Comparison of ENCODE assay signal across 19 cellular contexts in the genomic region with DNA sequence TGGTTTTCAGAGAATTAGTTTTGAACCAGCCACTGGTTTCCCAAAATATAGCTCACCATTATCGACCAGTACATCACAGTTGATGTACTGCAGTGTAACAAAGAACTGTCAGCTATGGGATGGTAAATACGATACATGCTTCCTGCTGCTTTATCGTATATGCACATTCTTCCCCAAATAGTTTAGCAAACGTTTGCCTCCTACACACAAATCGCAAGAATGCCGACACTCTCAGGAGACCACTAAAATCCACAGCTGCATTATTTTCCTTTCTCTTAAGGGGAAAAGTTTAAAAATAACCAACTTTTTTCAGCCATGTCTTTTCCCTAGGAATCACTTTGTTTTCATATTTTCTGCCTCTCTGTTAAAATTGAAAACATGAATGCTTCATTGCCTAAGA.
DNase-seq lines count a peak whose midpoint lies in the region; ATAC-seq, FAIRE-seq and TF ChIP-seq lines count a peak whose summit lies in the region.
"Had no signal": no experiment of that assay in that cellular context is flagged by ENCODE, and none has a peak within 500 bp of the region (broad histone marks: within the 10 kb centered on the region; RNA-seq: fewer than 3 reads in every experiment).

No MANE protein-coding gene starts in this region.

- no peak overlapping the region for H3K14ac ChIP-seq in mesenchymal stem cell (ENCODE audit: low read length in 2 of 2)

- no peaks in the 10 kb centered on the region for H3K4me1 ChIP-seq in mesenchymal stem cell (ENCODE audit: control insufficient read depth, insufficient read depth, low read depth, low read length)
- H3K4me1 ChIP-seq in smooth muscle cell (ENCODE audit: low read depth): peaks cover 4% of the 10 kb centered on the region
- H3K4me1 ChIP-seq: BE2C, Peyer's patch had no signal

- no peaks in the 10 kb centered on the region for H3F3A ChIP-seq in smooth muscle cell (ENCODE audit: low read depth)

- H3K9me3 ChIP-seq in mesenchymal stem cell (ENCODE audit: control insufficient read depth, low read length): no peaks in the 10 kb centered on the region
- no peaks in the 10 kb centered on the region for H3K9me3 ChIP-seq in smooth muscle cell (replicated peaks; ENCODE audit: low read depth)
- H3K9me3 ChIP-seq: BE2C, Peyer's patch had no signal

- H3K23ac ChIP-seq in mesenchymal stem cell (ENCODE audit: low read length in 2 of 2): no peak overlapping the region

- no peak overlapping the region for H3K18ac ChIP-seq in mesenchymal stem cell (ENCODE audit: low read depth in 1 of 2, low read length in 2 of 2)

- H3K4me2 ChIP-seq in mesenchymal stem cell (ENCODE audit: low read length, poor library complexity, severe bottlenecking) (no peak overlapping the region), smooth muscle cell (peak overlapping the region; percentile 78)

- no peak overlapping the region for H2BK15ac ChIP-seq in mesenchymal stem cell (ENCODE audit: low read depth, poor library complexity, severe bottlenecking)

- H3K79me2 ChIP-seq in smooth muscle cell (ENCODE audit: low read depth): no peaks in the 10 kb centered on the region

- no peak for ATAC-seq in activated T-cell treated with anti-CD3 and anti-CD28 coated beads, Interleukin-2, amount 50 U/mL, for 4 hours
- ATAC-seq in GM18519 (IDR thresholded peaks at IDR 0.05; ENCODE audit: low FRiP score, unreplicated experiment) (no peak), GM21515 (IDR thresholded peaks at IDR 0.05; ENCODE audit: unreplicated experiment) (no peak)

- H3K4me1 Mint-ChIP-seq in chondrocyte (ENCODE audit: low read depth): peaks cover 8% of the 10 kb centered on the region
- H3K4me1 Mint-ChIP-seq in activated T-cell treated with anti-CD3 and anti-CD28 coated beads, Interleukin-2, amount 50 U/mL, for 4 hours (ENCODE audit: low read depth): no peaks in the 10 kb centered on the region
- H3K4me1 Mint-ChIP-seq: IgD-negative memory B cell had no signal

- no peaks in the 10 kb centered on the region for H3K79me1 ChIP-seq in mesenchymal stem cell (replicated peaks; ENCODE audit: low read length, poor library complexity, severe bottlenecking)

- no peak overlapping the region for H2BK5ac ChIP-seq in mesenchymal stem cell (ENCODE audit: low read depth, low read length, poor library complexity, severe bottlenecking)

- no peak overlapping the region for H4K91ac ChIP-seq in mesenchymal stem cell (ENCODE audit: low read length)

- H4K8ac ChIP-seq in mesenchymal stem cell (ENCODE audit: low read length): no peak overlapping the region

- H2BK12ac ChIP-seq in mesenchymal stem cell (ENCODE audit: low read length in 2 of 2): no peak overlapping the region

- 47% methylated on average over 6 of the region's 6 CpGs for WGBS in mesenchymal stem cell
- WGBS in smooth muscle cell (ENCODE audit: low lambda C conversion rate): 49% methylated on average over 6 of the region's 6 CpGs

- H3K4me3 ChIP-seq in mesenchymal stem cell (ENCODE audit: insufficient read depth in 1 of 2, low read depth in 1 of 2, low read length in 2 of 2): peak overlapping the region in 1 of 2 experiments; percentile 30
- H3K4me3 ChIP-seq in smooth muscle cell: peak overlapping the region; percentile 29
- H3K4me3 ChIP-seq: Peyer's patch had no signal

- no peak overlapping the region for H2AFZ ChIP-seq in mesenchymal stem cell (ENCODE audit: low read depth, low read length)
- peak overlapping the region; percentile 73 for H2AFZ ChIP-seq in smooth muscle cell (ENCODE audit: low read depth)

- H4K20me1 ChIP-seq in smooth muscle cell (ENCODE audit: low read depth): no peaks in the 10 kb centered on the region

- no peak overlapping the region for H2AK5ac ChIP-seq in mesenchymal stem cell (ENCODE audit: low read length, severe bottlenecking)

- H3K27me3 Mint-ChIP-seq in chondrocyte (ENCODE audit: low read depth): no peaks in the 10 kb centered on the region
- H3K27me3 Mint-ChIP-seq in activated T-cell treated with anti-CD3 and anti-CD28 coated beads, Interleukin-2, amount 50 U/mL, for 4 hours (ENCODE audit: low read depth): no peaks in the 10 kb centered on the region
- H3K27me3 Mint-ChIP-seq: CD4-positive, alpha-beta T cell; IgD-negative memory B cell had no signal

- H3K27ac Mint-ChIP-seq in chondrocyte (ENCODE audit: unreplicated experiment): peak overlapping the region; percentile 10
- H3K27ac Mint-ChIP-seq: CD4-positive, alpha-beta T cell; IgD-negative memory B cell had no signal

- no peaks in the 10 kb centered on the region for H3K36me3 Mint-ChIP-seq in chondrocyte (ENCODE audit: low read depth)
- no peaks in the 10 kb centered on the region for H3K36me3 Mint-ChIP-seq in activated T-cell treated with anti-CD3 and anti-CD28 coated beads, Interleukin-2, amount 50 U/mL, for 4 hours (ENCODE audit: insufficient read depth)
- H3K36me3 Mint-ChIP-seq: IgD-negative memory B cell had no signal

- no peaks in the 10 kb centered on the region for H3K9me3 Mint-ChIP-seq in chondrocyte (ENCODE audit: low read depth)
- H3K9me3 Mint-ChIP-seq in activated T-cell treated with anti-CD3 and anti-CD28 coated beads, Interleukin-2, amount 50 U/mL, for 4 hours: peaks cover 12% of the 10 kb centered on the region

- DNase-seq in NCI-H69 (lab: John Stamatoyannopoulos, UW) (peak; percentile 59), chondrocyte (ENCODE audit: low spot score) (no peak), mesenchymal stem cell (no peak), smooth muscle cell (lab: John Stamatoyannopoulos, UW; ENCODE audit: unreplicated experiment) (no peak), urothelium cell line (ENCODE audit: low spot score) (no peak)
- DNase-seq in activated T-cell treated with anti-CD3 and anti-CD28 coated beads, Interleukin-2, amount 50 U/mL, for 4 hours: no peak
- DNase-seq: BE2C; CD4-positive, alpha-beta T cell; DMS79; Kasumi-1; NCI-H1105 treated with DMSO at 0.1 percent for 48 hours; NCI-H1694 treated with DMSO at 0.1 percent for 48 hours; NCI-H2107; NCI-H2227 treated with DMSO at 0.1 percent for 48 hours; Peyer's patch; SHP77 had no signal

- no peak overlapping the region for H3K4me3 Mint-ChIP-seq in chondrocyte (ENCODE audit: unreplicated experiment)
- no peak overlapping the region for H3K4me3 Mint-ChIP-seq in activated T-cell treated with anti-CD3 and anti-CD28 coated beads, Interleukin-2, amount 50 U/mL, for 4 hours
- H3K4me3 Mint-ChIP-seq: CD4-positive, alpha-beta T cell; IgD-negative memory B cell had no signal

- H3K27me3 ChIP-seq in mesenchymal stem cell (ENCODE audit: control insufficient read depth in 1 of 2, insufficient read depth in 1 of 2, low read length in 2 of 2) (no peaks in the 10 kb centered on the region), smooth muscle cell (ENCODE audit: low read depth) (no peaks in the 10 kb centered on the region)
- H3K27me3 ChIP-seq: BE2C, Peyer's patch had no signal

- no peak overlapping the region for H3K4ac ChIP-seq in mesenchymal stem cell (ENCODE audit: low read depth in 1 of 2, low read length in 2 of 2)

- H3K9ac ChIP-seq in mesenchymal stem cell (ENCODE audit: low read length) (peak overlapping the region; percentile 16), smooth muscle cell (ENCODE audit: low read depth) (no peak overlapping the region)

- no peak for TF ChIP-seq CTCF in chondrocyte (IDR thresholded peaks at IDR 0.05)
- no peak for TF ChIP-seq CTCF in smooth muscle cell (IDR thresholded peaks at IDR 0.05; ENCODE audit: borderline replicate concordance, insufficient read depth, poor library complexity, severe bottlenecking)

- no peak for FAIRE-seq in urothelium cell line (lab: Jason Lieb, UNC)

- no peak overlapping the region for H2BK120ac ChIP-seq in mesenchymal stem cell (ENCODE audit: low read depth, low read length)

- H3K36me3 ChIP-seq in mesenchymal stem cell (ENCODE audit: control insufficient read depth in 1 of 2, insufficient read depth in 2 of 2, low read depth in 1 of 2, low read length in 2 of 2) (no peaks in the 10 kb centered on the region), smooth muscle cell (ENCODE audit: low read depth) (no peaks in the 10 kb centered on the region)
- H3K36me3 ChIP-seq: BE2C, Peyer's patch had no signal

- H3K27ac ChIP-seq in mesenchymal stem cell (ENCODE audit: low read length, poor library complexity, severe bottlenecking) (no peak overlapping the region), smooth muscle cell (ENCODE audit: low read depth) (peak overlapping the region; percentile 53)
- H3K27ac ChIP-seq: Peyer's patch had no signal
